ENCODE assay signal across 1 cellular context in genomic region chr2:47907097-47907781, GRCh38.
TF ChIP-seq lines count a peak whose summit lies in the region.

No MANE protein-coding gene starts in this region.

TF ChIP-seq in GM12878, 131 proteins besides CTCF, POLR2A, EP300 and RAD21 (continued from another document):
- TF ChIP-seq SKIL (IDR thresholded peaks at IDR 0.05; ENCODE audit: low read depth, poor library complexity, severe bottlenecking) (no peak), MYC (IDR thresholded peaks at IDR 0.05; ENCODE audit: insufficient read depth, insufficient read length, insufficient replicate concordance, low read length, severe bottlenecking) (no peak), IKZF2 (IDR thresholded peaks at IDR 0.05) (no peak; a peak in 1 of 4 replicates), SIN3A (IDR thresholded peaks at IDR 0.05; ENCODE audit: low read depth, low read length) (no peak), NRF1 (conservative IDR thresholded peaks at IDR 0.05; ENCODE audit: low read depth, low read length) (no peak), SREBF1 (IDR thresholded peaks at IDR 0.05; ENCODE audit: low read length) (no peak), REST (IDR thresholded peaks at IDR 0.05; ENCODE audit: low read depth, low read length) (no peak), SUZ12 (IDR thresholded peaks at IDR 0.05; ENCODE audit: unreplicated experiment) (no peak), PKNOX1 (IDR thresholded peaks at IDR 0.05) (no peak), E2F8 (IDR thresholded peaks at IDR 0.05; ENCODE audit: low read depth, partially characterized antibody) (no peak), IKZF1 (conservative IDR thresholded peaks at IDR 0.05) (no peak), E2F4 (IDR thresholded peaks at IDR 0.05; ENCODE audit: low read depth, low read length) (no peak), SMAD5 (IDR thresholded peaks at IDR 0.05; ENCODE audit: low read depth) (no peak), PBX3 (IDR thresholded peaks at IDR 0.05; ENCODE audit: insufficient replicate concordance, low read depth, low read length) (no peak), BCLAF1 (IDR thresholded peaks at IDR 0.05) (no peak)
